ENCODE assay signal across 8 cellular contexts in the genomic region with DNA sequence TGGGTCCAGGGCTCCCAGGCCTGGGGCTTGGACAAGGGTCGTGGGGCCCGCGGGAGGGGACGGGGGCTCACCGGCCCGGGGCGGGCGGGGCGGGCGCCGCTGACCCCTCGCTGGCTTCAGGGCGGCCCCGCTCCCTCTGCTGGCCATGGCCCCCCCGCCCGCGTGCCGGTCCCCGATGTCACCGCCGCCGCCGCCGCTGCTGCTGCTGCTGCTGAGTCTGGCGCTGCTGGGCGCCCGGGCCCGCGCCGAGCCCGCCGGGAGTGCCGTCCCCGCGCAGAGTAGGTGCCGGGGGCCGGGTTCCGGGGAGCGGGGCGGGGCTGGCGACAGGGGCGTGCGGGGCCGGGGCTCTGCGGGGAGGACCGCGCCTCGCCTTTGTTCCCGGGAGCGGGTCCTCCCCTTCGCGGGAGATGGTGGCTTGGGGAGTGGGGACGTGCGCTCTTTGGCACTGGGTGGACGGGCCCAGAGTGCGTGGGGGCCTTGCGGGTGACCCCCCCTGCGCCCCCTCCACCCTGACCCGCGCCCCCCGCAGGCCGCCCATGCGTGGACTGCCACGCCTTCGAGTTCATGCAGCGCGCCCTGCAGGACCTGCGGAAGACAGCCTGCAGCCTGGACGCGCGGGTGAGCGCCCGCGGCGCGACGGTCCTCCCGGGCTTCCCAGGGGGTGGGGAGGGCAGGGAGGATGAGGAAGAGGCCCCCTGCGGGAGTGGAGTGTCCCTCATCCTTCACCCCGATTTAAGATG. TPM values are rescaled to one million over a fixed set of nuclear protein-coding genes. Genes with fewer than 3 reads are reported as not detected.
DNase-seq lines count a peak whose midpoint lies in the region; ATAC-seq and TF ChIP-seq lines count a peak whose summit lies in the region.

No MANE protein-coding gene starts in this region.

- H3K27ac ChIP-seq in RWPE2 (ENCODE audit: poor library complexity, severe bottlenecking) (no peak overlapping the region), body of pancreas (no peak overlapping the region)

- no peaks in the 10 kb centered on the region for H3K36me3 ChIP-seq in RWPE2 (ENCODE audit: low read depth)
- no peaks in the 10 kb centered on the region for H3K36me3 ChIP-seq in body of pancreas (replicated peaks in 1 of 2; ENCODE audit: insufficient read depth in 1 of 2, low read depth in 2 of 2)

- peak; percentile 22 for ATAC-seq in GM21786 (IDR thresholded peaks at IDR 0.05; ENCODE audit: unreplicated experiment)
- no peak; the same call in 2 of the 3 replicates for ATAC-seq in RWPE2 (ENCODE audit: low read depth)
- ATAC-seq in body of pancreas: peak; percentile 58

- intact Hi-C loops in CD14-positive monocyte (cut with micrococcal nuclease) (loop anchor here in 1 of 2 donors (5.0 kb wide), 1 partner anchor 35 kb away; a partner anchor contains a TSS), body of pancreas (cut with DNase I) (no loop called here)

- no peak overlapping the region for H3K27ac Mint-ChIP-seq in CD14-positive monocyte

- H3K4me3 Mint-ChIP-seq in CD14-positive monocyte: peak overlapping the region; percentile 68 to 80

- DNase-seq in CD14-positive monocyte (ENCODE audit: low spot score): no peak
- DNase-seq in RWPE2 (ENCODE audit: low spot score): no peak
- DNase-seq in body of pancreas: peak in 3 of 4 donors; percentile 30 to 57 (median 39)
- peak; percentile 56 for DNase-seq in islet precursor cell
- peak; percentile 17 to 30 for DNase-seq in stimulated activated CD4-positive, alpha-beta T cell treated with anti-CD3 and anti-CD28 coated beads, Interleukin-4, amount 100 ng/mL, for 48 hours (ENCODE audit: low read depth in 2 of 2)
- no peak for DNase-seq in H4 (ENCODE audit: low spot score)
- no peak for DNase-seq in NCI-H446 (lab: John Stamatoyannopoulos, UW)

- H3K4me1 Mint-ChIP-seq in CD14-positive monocyte: peaks cover 6% of the 10 kb centered on the region

- peaks cover 23% of the 10 kb centered on the region for H3K27me3 ChIP-seq in RWPE2 (ENCODE audit: insufficient read depth, poor library complexity, severe bottlenecking)
- no peaks in the 10 kb centered on the region for H3K27me3 ChIP-seq in body of pancreas

- H3K27me3 Mint-ChIP-seq in CD14-positive monocyte (ENCODE audit: low read depth in 3 of 3): peaks cover 32 to 72% (median 49%) of the 10 kb centered on the region in 3 donors

- H3K9me3 ChIP-seq in RWPE2 (ENCODE audit: severe bottlenecking) (no peaks in the 10 kb centered on the region), body of pancreas (no peaks in the 10 kb centered on the region)

- H3K4me1 ChIP-seq in RWPE2 (ENCODE audit: insufficient read depth, poor library complexity, severe bottlenecking) (no peaks in the 10 kb centered on the region), body of pancreas (peaks cover 33% of the 10 kb centered on the region)

- TF ChIP-seq CTCF in CD14-positive monocyte (IDR thresholded peaks at IDR 0.05): peak; percentile 15
- no peak for TF ChIP-seq CTCF in RWPE2 (IDR thresholded peaks at IDR 0.05; ENCODE audit: poor library complexity, severe bottlenecking)
- TF ChIP-seq CTCF in body of pancreas (IDR thresholded peaks at IDR 0.05): no peak

- WGBS in body of pancreas, 2 donors: 8 to 26% methylated on average over 11 to 48 of the region's 80 CpGs

- peaks cover 4 to 12% (median 7%) of the 10 kb centered on the region in 7 donors for H3K9me3 Mint-ChIP-seq in CD14-positive monocyte

- H3K4me3 ChIP-seq in RWPE2 (ENCODE audit: severe bottlenecking): peak overlapping the region; percentile 56
- H3K4me3 ChIP-seq in body of pancreas: peak overlapping the region; percentile 41 to 45

- TF ChIP-seq POLR2A in body of pancreas (IDR thresholded peaks at IDR 0.05): no peak

- peaks cover 2 to 10% of the 10 kb centered on the region in 2 donors for H3K36me3 Mint-ChIP-seq in CD14-positive monocyte

RNA-seq across cellular contexts. Expression of a gene that starts 16.8 kb away (rescaled TPM):
- not detected for polyA plus RNA-seq in CD14-positive monocyte
- 10 to 100 TPM in 1 of 2 donors, 1 to 10 TPM in 1; 3.6 to 18.8 TPM for total RNA-seq in body of pancreas
- total RNA-seq in H4 (2014; rRNA removed; shearing (Covaris generic)): 0.45 and 0.58 TPM in 2 replicates

RNA-seq across cellular contexts. Expression of a gene that starts 33.6 kb away (rescaled TPM):
- 10 to 100 TPM; 10.0 to 10.5 TPM for polyA plus RNA-seq in CD14-positive monocyte
- total RNA-seq in body of pancreas: 10 to 100 TPM; 19.7 to 74.5 TPM
- 17.9 and 22.0 TPM in 2 replicates for total RNA-seq in H4 (2014; rRNA removed; shearing (Covaris generic))

Comparison
In these comparisons a context has a peak if more than half of its experiments do, and no peak if none do; other contexts are left out.
1. DNase-seq: peak in body of pancreas (3 of 4), islet precursor cell (single experiment) and stimulated activated CD4-positive, alpha-beta T cell treated with anti-CD3 and anti-CD28 coated beads, Interleukin-4, amount 100 ng/mL, for 48 hours (2 of 2); none in CD14-positive monocyte (single experiment), RWPE2 (single experiment), H4 (single experiment) and NCI-H446 (0 of 2).